Comparison of ENCODE assay signal across 8 cellular contexts in genomic region chr18:70205421-70206397, GRCh38. TPM values are rescaled to one million over a fixed set of nuclear protein-coding genes. Genes with fewer than 3 reads are reported as not detected.
A peak's percentile ranks its signal among the peaks of the same experiment; 100 is the strongest.
DNase-seq lines count a peak whose midpoint lies in the region; ATAC-seq and TF ChIP-seq lines count a peak whose summit lies in the region.

TSS of gene RTTN (minus strand) at chr18:70205687. CDS start at chr18:70205658, 29 bp downstream.

- H3K4me1 ChIP-seq in mucosa of stomach (ENCODE audit: control insufficient read depth, insufficient read depth, low read length): no peaks in the 10 kb centered on the region

- no peaks in the 10 kb centered on the region for H3K27me3 ChIP-seq in mucosa of stomach (ENCODE audit: control insufficient read depth, insufficient read depth, low read length)

- H3K36me3 ChIP-seq in mucosa of stomach (ENCODE audit: control insufficient read depth, insufficient read depth, low read length): no peaks in the 10 kb centered on the region

- H3K4me3 ChIP-seq in mucosa of stomach (ENCODE audit: low read length): peak within 1 kb of the TSS; percentile 96

- DNase-seq in DMS153 (lab: John Stamatoyannopoulos, UW) (peak; percentile 90), KBM-7 (peak; percentile 97), erythroblast (lab: John Stamatoyannopoulos, UW) (peak; percentile 98 to 99)
- peak; percentile 97 for DNase-seq in activated T-cell treated with anti-CD3 and anti-CD28 coated beads, Interleukin-2, amount 50 U/mL, for 24 hours
- peak; percentile 80 to 82 for DNase-seq in stimulated activated CD8-positive, alpha-beta memory T cell treated with anti-CD3 and anti-CD28 coated beads, Interleukin-7, amount 100 ng/mL, for 1 hour (ENCODE audit: low read depth in 2 of 2)

- H3K9ac ChIP-seq in mucosa of stomach (ENCODE audit: low read length): peak within 1 kb of the TSS; percentile 86

- peak within 1 kb of the TSS; percentile 99 for H3K4me3 Mint-ChIP-seq in activated T-cell treated with anti-CD3 and anti-CD28 coated beads, Interleukin-2, amount 50 U/mL, for 24 hours

- H3K9me3 ChIP-seq in mucosa of stomach (ENCODE audit: control insufficient read depth, low read length): no peaks in the 10 kb centered on the region

- no peaks in the 10 kb centered on the region for H3K9me3 Mint-ChIP-seq in activated T-cell treated with anti-CD3 and anti-CD28 coated beads, Interleukin-2, amount 50 U/mL, for 24 hours

- peak; percentile 79 for TF ChIP-seq POLR2A in erythroblast (IDR thresholded peaks at IDR 0.05; ENCODE audit: low read length)

- peaks cover 3% of the 10 kb centered on the region for H3K27me3 Mint-ChIP-seq in activated T-cell treated with anti-CD3 and anti-CD28 coated beads, Interleukin-2, amount 50 U/mL, for 24 hours

- peak within 1 kb of the TSS; percentile 100 for H3K27ac Mint-ChIP-seq in activated T-cell treated with anti-CD3 and anti-CD28 coated beads, Interleukin-2, amount 50 U/mL, for 24 hours

- ATAC-seq in GM21717 (IDR thresholded peaks at IDR 0.05; ENCODE audit: unreplicated experiment): peak; percentile 96

- peaks cover 38% of the 10 kb centered on the region for H3K4me1 Mint-ChIP-seq in activated T-cell treated with anti-CD3 and anti-CD28 coated beads, Interleukin-2, amount 50 U/mL, for 24 hours (ENCODE audit: low read depth)

- in situ Hi-C loops in KBM-7 (cut with MboI; ENCODE audit: low pct_unique_long_range_greater_than_20kb, low sequenced_read_pairs): loop anchor here (25.0 kb wide), 1 partner anchor 232 kb away; no protein-coding TSS in a partner anchor

- peaks cover 46% of the 10 kb centered on the region for H3K36me3 Mint-ChIP-seq in activated T-cell treated with anti-CD3 and anti-CD28 coated beads, Interleukin-2, amount 50 U/mL, for 24 hours (ENCODE audit: low read depth)

TF ChIP-seq in PFSK-1, 5 proteins besides CTCF, POLR2A, EP300 and RAD21:
- TF ChIP-seq TAF1 (IDR thresholded peaks at IDR 0.05; ENCODE audit: borderline replicate concordance, insufficient read depth, low read length) (peak; percentile 83; the same call in 1 of the 2 replicates), REST (IDR thresholded peaks at IDR 0.05; ENCODE audit: insufficient read depth in 1 of 2, low read depth in 2 of 2, low read length in 2 of 2) (peak in 1 of 2 experiments; percentile 50; a peak in 1 of 4 replicates), POLR2AphosphoS5 (IDR thresholded peaks at IDR 0.05; ENCODE audit: low read depth, low read length) (peak; percentile 65), SIN3A (IDR thresholded peaks at IDR 0.05; ENCODE audit: borderline replicate concordance, insufficient read depth, low read length) (peak; percentile 67; the same call in 1 of the 2 replicates), FOXP2 (optimal IDR thresholded peaks at IDR 0.05; ENCODE audit: borderline replicate concordance, extremely low read depth, extremely low read length, insufficient read depth) (peak; percentile 72)

RNA-seq across cellular contexts. Expression of gene RTTN, which starts in this region (rescaled TPM):
- polyA plus RNA-seq in PFSK-1 (2012; ENCODE audit: insufficient read length, low read depth): 4.1 TPM

Comparison
In these comparisons a context has a peak if more than half of its experiments do, and no peak if none do; other contexts are left out.
1. Peak in every context shown above with its lines: DNase-seq, ATAC-seq and H3K4me3 ChIP-seq.